14 cellular contexts compared by ENCODE assay signal in the genomic region with DNA sequence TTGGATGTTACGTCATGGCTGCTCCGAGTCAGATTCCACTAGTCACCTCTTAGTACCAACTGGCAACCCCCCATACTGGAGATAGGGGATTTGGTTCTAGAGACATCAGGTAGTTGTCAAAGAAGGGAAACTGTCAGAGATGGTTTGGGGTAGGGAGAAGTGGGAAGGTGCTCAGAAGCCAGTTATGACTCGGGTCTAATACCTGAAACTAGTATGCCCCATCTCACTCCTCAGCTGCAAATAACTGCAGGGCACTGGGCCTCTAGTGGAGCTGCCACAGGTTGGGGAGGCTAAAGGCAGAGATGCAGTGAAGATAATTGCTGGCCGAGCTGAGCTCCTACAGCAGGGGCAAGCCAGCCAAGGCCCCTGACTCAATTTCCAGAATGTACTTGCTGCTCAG. TPM values are rescaled to one million over a fixed set of nuclear protein-coding genes. Genes with fewer than 3 reads are reported as not detected.
DNase-seq lines count a peak whose midpoint lies in the region; ATAC-seq lines count a peak whose summit lies in the region.
"Had no signal": no experiment of that assay in that cellular context is flagged by ENCODE, and none has a peak within 500 bp of the region (broad histone marks: within the 10 kb centered on the region; RNA-seq: fewer than 3 reads in every experiment).

No MANE protein-coding gene starts in this region.

- no peaks in the 10 kb centered on the region for H3K9me3 ChIP-seq in T-helper 17 cell (ENCODE audit: control insufficient read depth, low read length, poor library complexity, severe bottlenecking)
- H3K9me3 ChIP-seq: BLaER1 treated with 17β-estradiol and CSF1 and Interleukin-3, amounts not matched to agents 10 nM and 100 nM had no signal

- no peak overlapping the region for H3K4me3 Mint-ChIP-seq in T-helper 17 cell
- H3K4me3 Mint-ChIP-seq: CD4-positive, CD25-positive, alpha-beta regulatory T cell had no signal

- ATAC-seq in GM18873 (IDR thresholded peaks at IDR 0.05; ENCODE audit: low FRiP score, unreplicated experiment) (peak; percentile 57), HG02623 (IDR thresholded peaks at IDR 0.05; ENCODE audit: unreplicated experiment) (peak; percentile 69), HG03060 (IDR thresholded peaks at IDR 0.05; ENCODE audit: low read depth, unreplicated experiment) (peak; percentile 47), GM18498 (IDR thresholded peaks at IDR 0.05; ENCODE audit: unreplicated experiment) (no peak), T-helper 17 cell (no peak)
- ATAC-seq: K562 had no signal

- DNase-seq in ecto neural progenitor cell (ENCODE audit: low spot score) (peak; percentile 5), T-helper 17 cell (no peak), GDM1 (lab: John Stamatoyannopoulos, UW) (no peak)
- DNase-seq: ACHN; CD4-positive, CD25-positive, alpha-beta regulatory T cell; DMS53; Karpas-422 had no signal

- no peaks in the 10 kb centered on the region for H3K36me3 Mint-ChIP-seq in T-helper 17 cell (ENCODE audit: low read depth)
- H3K36me3 Mint-ChIP-seq: CD4-positive, CD25-positive, alpha-beta regulatory T cell had no signal

- peaks cover 2% of the 10 kb centered on the region for H3K4me1 Mint-ChIP-seq in T-helper 17 cell
- H3K4me1 Mint-ChIP-seq: CD4-positive, CD25-positive, alpha-beta regulatory T cell had no signal

- H3K27ac Mint-ChIP-seq in T-helper 17 cell, result no peak overlapping the region
- H3K27ac Mint-ChIP-seq: CD4-positive, CD25-positive, alpha-beta regulatory T cell had no signal

- H3K27me3 Mint-ChIP-seq in T-helper 17 cell, result no peaks in the 10 kb centered on the region

RNA-seq across cellular contexts. Expression of a gene that starts 30.0 kb away (rescaled TPM):
- not detected for total RNA-seq in T-helper 17 cell
- total RNA-seq: A172; CD4-positive, CD25-positive, alpha-beta regulatory T cell; K562 had no signal

RNA-seq across cellular contexts. Expression of a gene that starts 41.0 kb away (rescaled TPM):
- 10 to 100 TPM; 54.0 to 56.1 TPM for total RNA-seq in T-helper 17 cell

RNA-seq across cellular contexts. Expression of a gene that starts 42.5 kb away (rescaled TPM):
- not detected for total RNA-seq in T-helper 17 cell
- total RNA-seq: A172; CD4-positive, CD25-positive, alpha-beta regulatory T cell; K562 had no signal

Comparison
In these comparisons a context has a peak if more than half of its experiments do, and no peak if none do; other contexts are left out.
1. ATAC-seq: peak in GM18873 (single experiment), HG02623 (single experiment) and HG03060 (single experiment); none in GM18498 (single experiment) and T-helper 17 cell (single experiment).